18 cellular contexts compared by ENCODE assay signal in the genomic region with DNA sequence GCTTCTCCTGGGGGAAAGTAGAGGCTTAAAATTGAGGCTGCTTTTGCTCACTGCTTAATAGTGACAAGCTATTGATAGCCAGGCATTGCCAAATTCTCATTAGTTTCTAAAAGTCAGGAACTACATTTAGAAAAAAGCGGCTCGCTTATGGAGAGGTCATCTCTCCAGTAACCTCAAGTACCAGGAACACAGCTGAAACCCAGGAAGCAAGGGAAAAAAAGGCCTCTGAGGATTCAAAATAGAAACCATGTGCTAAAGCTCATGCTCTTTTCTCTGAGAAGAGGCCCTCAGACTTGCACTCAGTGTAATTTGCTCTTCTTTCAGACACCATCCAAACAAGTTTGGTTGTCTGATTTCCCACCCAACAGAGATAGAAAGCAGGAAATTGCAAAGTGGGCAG.
"Had no signal": no experiment of that assay in that cellular context is flagged by ENCODE, and none has a peak within 500 bp of the region (broad histone marks: within the 10 kb centered on the region; RNA-seq: fewer than 3 reads in every experiment).

No MANE protein-coding gene starts in this region.

- H3K36me3 ChIP-seq: left ventricle myocardium inferior, prostate gland, suprapubic skin had no signal

- H3K4me2 ChIP-seq: hepatocyte had no signal

- H3K4me3 Mint-ChIP-seq: activated CD4-positive, alpha-beta memory T cell treated with anti-CD3 and anti-CD28 coated beads for 36 hours; activated naive CD8-positive, alpha-beta T cell treated with anti-CD3 and anti-CD28 coated beads for 36 hours; activated T-cell treated with anti-CD3 and anti-CD28 coated beads, Interleukin-2, amount 50 U/mL, for 4 hours; naive B cell had no signal

- H3K4me3 ChIP-seq: coronary artery, hepatocyte, left ventricle myocardium inferior, prostate gland, suprapubic skin had no signal

- H3K27ac ChIP-seq: coronary artery, hepatocyte, left ventricle myocardium inferior, prostate gland, suprapubic skin had no signal

- H3K9me3 Mint-ChIP-seq: activated CD4-positive, alpha-beta memory T cell treated with anti-CD3 and anti-CD28 coated beads for 36 hours; activated T-cell treated with anti-CD3 and anti-CD28 coated beads, Interleukin-2, amount 50 U/mL, for 4 hours had no signal

- H3K9me3 ChIP-seq: left ventricle myocardium inferior, prostate gland, suprapubic skin had no signal

- H3K4me1 ChIP-seq: prostate gland, suprapubic skin had no signal

- H3K27ac Mint-ChIP-seq: activated CD4-positive, alpha-beta memory T cell treated with anti-CD3 and anti-CD28 coated beads for 36 hours; activated naive CD8-positive, alpha-beta T cell treated with anti-CD3 and anti-CD28 coated beads for 36 hours; naive B cell had no signal

- H3K36me3 Mint-ChIP-seq: activated CD4-positive, alpha-beta memory T cell treated with anti-CD3 and anti-CD28 coated beads for 36 hours; activated naive CD8-positive, alpha-beta T cell treated with anti-CD3 and anti-CD28 coated beads for 36 hours; naive B cell had no signal

- H3K79me2 ChIP-seq: hepatocyte had no signal

- H3K4me1 Mint-ChIP-seq: activated naive CD8-positive, alpha-beta T cell treated with anti-CD3 and anti-CD28 coated beads for 36 hours; naive B cell had no signal

- H2AFZ ChIP-seq: hepatocyte had no signal

- DNase-seq: activated CD4-positive, alpha-beta memory T cell treated with anti-CD3 and anti-CD28 coated beads for 36 hours; activated CD4-positive, CD25-positive, alpha-beta regulatory T cell treated with anti-CD3 and anti-CD28 coated beads, Interleukin-2, amount 50 U/mL, for 72 hours; activated effector memory CD4-positive, alpha-beta T cell treated with anti-CD3 and anti-CD28 coated beads, Interleukin-2, amount 50 U/mL, for 16 hours; activated naive CD8-positive, alpha-beta T cell treated with anti-CD3 and anti-CD28 coated beads for 36 hours; activated T-cell treated with anti-CD3 and anti-CD28 coated beads, Interleukin-2, amount 50 U/mL, for 4 hours; effector CD4-positive, alpha-beta T cell; kidney; left ventricle myocardium inferior; naive B cell; occipital lobe; stimulated activated CD4-positive, alpha-beta T cell treated with anti-CD3 and anti-CD28 coated beads, Interleukin-4, amount 100 ng/mL, for 1 hour; stimulated activated CD8-positive, alpha-beta memory T cell treated with anti-CD3 and anti-CD28 coated beads, Interleukin-4, amount 100 ng/mL, for 48 hours; stimulated activated naive CD8-positive, alpha-beta T cell treated with anti-CD3 and anti-CD28 coated beads, Interleukin-15, Interleukin-2, amounts not matched to agents 100 U/mL and 50 U/mL, for 24 hours; T-helper 9 cell had no signal

- H3K27me3 ChIP-seq: hepatocyte, suprapubic skin had no signal
